9 cellular contexts compared by ENCODE assay signal in the genomic region with DNA sequence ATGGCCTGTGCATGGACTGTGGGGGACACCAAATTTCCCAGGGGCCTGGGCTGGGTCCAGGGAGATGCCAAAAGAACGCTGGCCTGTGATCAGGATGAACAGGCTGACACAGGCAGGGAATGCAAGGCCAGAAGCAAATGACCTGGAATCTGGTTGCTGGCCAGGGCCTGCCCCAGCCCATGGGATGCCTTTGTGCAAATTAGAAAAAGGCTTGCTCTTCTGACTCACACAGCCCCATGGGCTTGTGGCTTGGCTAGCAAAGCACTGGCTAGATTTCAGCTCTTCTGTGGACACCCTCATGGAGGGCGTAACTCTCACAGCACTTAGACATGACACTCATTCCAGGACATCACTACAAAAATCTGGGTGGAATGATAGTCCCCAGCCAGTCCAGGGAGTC. TPM values are rescaled to one million over a fixed set of nuclear protein-coding genes. Genes with fewer than 3 reads are reported as not detected.
DNase-seq lines count a peak whose midpoint lies in the region; ATAC-seq and TF ChIP-seq lines count a peak whose summit lies in the region.
"Had no signal": no experiment of that assay in that cellular context is flagged by ENCODE, and none has a peak within 500 bp of the region (broad histone marks: within the 10 kb centered on the region; RNA-seq: fewer than 3 reads in every experiment).

No MANE protein-coding gene starts in this region.

- peaks cover 10% of the 10 kb centered on the region for H3K9me3 Mint-ChIP-seq in activated T-cell treated with anti-CD3 and anti-CD28 coated beads, Interleukin-2, amount 50 U/mL, for 24 hours

- peaks cover 7% of the 10 kb centered on the region for H3K4me1 ChIP-seq in upper lobe of right lung

- intact Hi-C loops in upper lobe of right lung (cut with DNase I) = no loop called here

- no peaks in the 10 kb centered on the region for H3K9me3 ChIP-seq in upper lobe of right lung

- H3K27me3 ChIP-seq in kidney epithelial cell (ENCODE audit: control insufficient read depth, insufficient read depth, low read length) (no peaks in the 10 kb centered on the region), upper lobe of right lung (no peaks in the 10 kb centered on the region)

- TF ChIP-seq CTCF in choroid plexus epithelial cell (conservative IDR thresholded peaks at IDR 0.05; ENCODE audit: low read depth, low read length) (no peak), kidney epithelial cell (IDR thresholded peaks at IDR 0.05; ENCODE audit: insufficient read depth, low read length, poor library complexity, severe bottlenecking) (no peak), upper lobe of right lung (IDR thresholded peaks at IDR 0.05) (no peak)

- ATAC-seq in upper lobe of right lung = peak; percentile 11
- ATAC-seq in GM21529 (IDR thresholded peaks at IDR 0.05; ENCODE audit: unreplicated experiment) = no peak
- ATAC-seq: K562 had no signal

- H3K4me3 Mint-ChIP-seq in activated T-cell treated with anti-CD3 and anti-CD28 coated beads, Interleukin-2, amount 50 U/mL, for 24 hours = no peak overlapping the region

- H3K4me3 ChIP-seq in choroid plexus epithelial cell (ENCODE audit: low read depth, low read length) (no peak overlapping the region), kidney epithelial cell (ENCODE audit: low read depth, low read length) (no peak overlapping the region), upper lobe of right lung (no peak overlapping the region)
- H3K4me3 ChIP-seq: K562 had no signal

- peaks cover 26% of the 10 kb centered on the region for H3K4me1 Mint-ChIP-seq in activated T-cell treated with anti-CD3 and anti-CD28 coated beads, Interleukin-2, amount 50 U/mL, for 24 hours (ENCODE audit: low read depth)

- H3K36me3 Mint-ChIP-seq in activated T-cell treated with anti-CD3 and anti-CD28 coated beads, Interleukin-2, amount 50 U/mL, for 24 hours (ENCODE audit: low read depth) = no peaks in the 10 kb centered on the region

- DNase-seq in HS-5 (ENCODE audit: low read depth) (peak; percentile 89), choroid plexus epithelial cell (ENCODE audit: low read depth) (peak; percentile 94), kidney epithelial cell (ENCODE audit: low read depth) (peak; percentile 71), upper lobe of right lung (no peak), superior temporal gyrus (ENCODE audit: extremely low spot score) (no peak)
- no peak for DNase-seq in activated T-cell treated with anti-CD3 and anti-CD28 coated beads, Interleukin-2, amount 50 U/mL, for 24 hours
- DNase-seq: H7 had no signal

- H3K27me3 Mint-ChIP-seq in activated T-cell treated with anti-CD3 and anti-CD28 coated beads, Interleukin-2, amount 50 U/mL, for 24 hours = no peaks in the 10 kb centered on the region

- H3K27ac ChIP-seq in upper lobe of right lung = no peak overlapping the region

- no peak overlapping the region for H3K27ac Mint-ChIP-seq in activated T-cell treated with anti-CD3 and anti-CD28 coated beads, Interleukin-2, amount 50 U/mL, for 24 hours

- no peaks in the 10 kb centered on the region for H3K36me3 ChIP-seq in kidney epithelial cell (ENCODE audit: control insufficient read depth, insufficient read depth, low read length)
- no peaks in the 10 kb centered on the region for H3K36me3 ChIP-seq in upper lobe of right lung

RNA-seq across cellular contexts. Expression of a gene that starts 45.8 kb away (rescaled TPM):
- total RNA-seq in kidney epithelial cell (11.6 and 12.0 TPM in 2 replicates), upper lobe of right lung (22.5 TPM)

Comparison
In these comparisons a context has a peak if more than half of its experiments do, and no peak if none do; other contexts are left out.
1. DNase-seq: peak in HS-5 (single experiment), choroid plexus epithelial cell (single experiment) and kidney epithelial cell (single experiment); none in upper lobe of right lung (single experiment), activated T-cell treated with anti-CD3 and anti-CD28 coated beads, Interleukin-2, amount 50 U/mL, for 24 hours (single experiment) and superior temporal gyrus (single experiment).